8 cellular contexts compared by ENCODE assay signal in genomic region chr4:7206385-7206784, GRCh38. TPM values are rescaled to one million over a fixed set of nuclear protein-coding genes. Genes with fewer than 3 reads are reported as not detected.
DNase-seq lines count a peak whose midpoint lies in the region; ATAC-seq and TF ChIP-seq lines count a peak whose summit lies in the region.
"Had no signal": no experiment of that assay in that cellular context is flagged by ENCODE, and none has a peak within 500 bp of the region (broad histone marks: within the 10 kb centered on the region; RNA-seq: fewer than 3 reads in every experiment).

No MANE protein-coding gene starts in this region.

- peaks cover under 1% of the 10 kb centered on the region for H3K27me3 Mint-ChIP-seq in activated CD4-positive, alpha-beta T cell treated with anti-CD3 and anti-CD28 coated beads, Interleukin-2, amount 10 ng/mL, durations not matched to agents 7 days and 5 days

- CTCF ChIA-PET in activated CD4-positive, alpha-beta T cell treated with anti-CD3 and anti-CD28 coated beads, Interleukin-2, amount 10 ng/mL, durations not matched to agents 7 days and 5 days (lab: Charles Lee), result no interaction called here

- no peak overlapping the region for H3K4me3 Mint-ChIP-seq in activated CD4-positive, alpha-beta T cell treated with anti-CD3 and anti-CD28 coated beads, Interleukin-2, amount 10 ng/mL, durations not matched to agents 7 days and 5 days

- ATAC-seq in left lung (peak; percentile 67), upper lobe of right lung (peak; percentile 26), HG03196 (IDR thresholded peaks at IDR 0.05; ENCODE audit: unreplicated experiment) (no peak)

- no peaks in the 10 kb centered on the region for H3K36me3 ChIP-seq in left lung
- H3K36me3 ChIP-seq in upper lobe of right lung, result no peaks in the 10 kb centered on the region

- POLR2A ChIA-PET in activated CD4-positive, alpha-beta T cell treated with anti-CD3 and anti-CD28 coated beads, Interleukin-2, amount 10 ng/mL, durations not matched to agents 7 days and 5 days (lab: Charles Lee), result interaction anchor here (0.6 kb wide), 1 partner anchor 1141 kb away, joined by 3 read pairs; no protein-coding TSS in a partner anchor

- TF ChIP-seq CTCF in cardiac fibroblast (IDR thresholded peaks at IDR 0.05; ENCODE audit: low read depth, low read length) (no peak), left lung (IDR thresholded peaks at IDR 0.05) (no peak), upper lobe of right lung (IDR thresholded peaks at IDR 0.05) (no peak)

- no peak overlapping the region for H3K27ac Mint-ChIP-seq in activated CD4-positive, alpha-beta T cell treated with anti-CD3 and anti-CD28 coated beads, Interleukin-2, amount 10 ng/mL, durations not matched to agents 7 days and 5 days
- H3K27ac Mint-ChIP-seq: activated T-helper 2 cell treated with anti-CD3 and anti-CD28 coated beads, Interferon-gamma antibody, Interleukin-2, Interleukin-4, amounts not matched to agents 10 μg/mL and 5 μg/mL and 100 μg/mL, durations not matched to agents 14 hours and 24 hours and 36 hours had no signal

- DNase-seq in M059J (ENCODE audit: low read depth) (peak; percentile 71), cardiac fibroblast (ENCODE audit: low read depth in 2 of 2) (peak; percentile 64), left lung (peak; percentile 55 to 79), upper lobe of right lung (no peak)
- DNase-seq in activated CD4-positive, alpha-beta T cell treated with anti-CD3 and anti-CD28 coated beads, Interleukin-2, amount 10 ng/mL, durations not matched to agents 7 days and 5 days, result no peak
- no peak for DNase-seq in activated CD4-positive, alpha-beta T cell treated with anti-CD3 and anti-CD28 coated beads for 4 hours

- H3K27me3 ChIP-seq in left lung (peaks cover 0 to 18% of the 10 kb centered on the region in 2 donors), upper lobe of right lung (no peaks in the 10 kb centered on the region)

- H3K36me3 Mint-ChIP-seq in activated CD4-positive, alpha-beta T cell treated with anti-CD3 and anti-CD28 coated beads, Interleukin-2, amount 10 ng/mL, durations not matched to agents 7 days and 5 days (ENCODE audit: low read depth), result no peaks in the 10 kb centered on the region

- H3K4me1 Mint-ChIP-seq in activated CD4-positive, alpha-beta T cell treated with anti-CD3 and anti-CD28 coated beads, Interleukin-2, amount 10 ng/mL, durations not matched to agents 7 days and 5 days, result no peaks in the 10 kb centered on the region

- H3K27ac ChIP-seq in left lung, result peak overlapping the region in 1 of 2 donors; percentile 73
- H3K27ac ChIP-seq in upper lobe of right lung, result peak overlapping the region; percentile 32

- no peak overlapping the region for H3K4me3 ChIP-seq in cardiac fibroblast (replicated peaks in 1 of 2; ENCODE audit: low read depth in 2 of 2, low read length in 2 of 2)
- H3K4me3 ChIP-seq in left lung, result no peak overlapping the region
- H3K4me3 ChIP-seq in upper lobe of right lung, result no peak overlapping the region

- H3K4me1 ChIP-seq in left lung, result peaks cover 13 to 19% of the 10 kb centered on the region in 2 donors
- peaks cover 18% of the 10 kb centered on the region for H3K4me1 ChIP-seq in upper lobe of right lung

- no peaks in the 10 kb centered on the region for H3K9me3 Mint-ChIP-seq in activated CD4-positive, alpha-beta T cell treated with anti-CD3 and anti-CD28 coated beads, Interleukin-2, amount 10 ng/mL, durations not matched to agents 7 days and 5 days
- H3K9me3 Mint-ChIP-seq: activated T-helper 2 cell treated with anti-CD3 and anti-CD28 coated beads, Interferon-gamma antibody, Interleukin-2, Interleukin-4, amounts not matched to agents 10 μg/mL and 5 μg/mL and 100 μg/mL, durations not matched to agents 14 hours and 24 hours and 36 hours had no signal

- H3K9me3 ChIP-seq in left lung, result no peaks in the 10 kb centered on the region
- no peaks in the 10 kb centered on the region for H3K9me3 ChIP-seq in upper lobe of right lung

- intact Hi-C loops in left lung (cut with DNase I), result no loop called here
- intact Hi-C loops in upper lobe of right lung (cut with DNase I), result no loop called here

RNA-seq across cellular contexts. Expression of gene SORCS2, which starts 14.0 kb away (rescaled TPM):
- total RNA-seq in M059J (2014; rRNA removed; shearing (Covaris generic)), result 0.02 TPM in 1 of 2 replicates, not detected in the other
- total RNA-seq in left lung (1 to 10 TPM; 6.5 to 9.6 TPM), upper lobe of right lung (7.2 TPM)
- total RNA-seq in activated CD4-positive, alpha-beta T cell treated with anti-CD3 and anti-CD28 coated beads, Interleukin-2, amount 10 ng/mL, durations not matched to agents 7 days and 5 days, result not detected

Comparison
In these comparisons a context has a peak if more than half of its experiments do, and no peak if none do; other contexts are left out.
1. DNase-seq: peak in M059J (single experiment), cardiac fibroblast (2 of 2) and left lung (2 of 2); none in upper lobe of right lung (single experiment), activated CD4-positive, alpha-beta T cell treated with anti-CD3 and anti-CD28 coated beads, Interleukin-2, amount 10 ng/mL, durations not matched to agents 7 days and 5 days (single experiment) and activated CD4-positive, alpha-beta T cell treated with anti-CD3 and anti-CD28 coated beads for 4 hours (0 of 2).